8 cellular contexts compared by ENCODE assay signal in the genomic region with DNA sequence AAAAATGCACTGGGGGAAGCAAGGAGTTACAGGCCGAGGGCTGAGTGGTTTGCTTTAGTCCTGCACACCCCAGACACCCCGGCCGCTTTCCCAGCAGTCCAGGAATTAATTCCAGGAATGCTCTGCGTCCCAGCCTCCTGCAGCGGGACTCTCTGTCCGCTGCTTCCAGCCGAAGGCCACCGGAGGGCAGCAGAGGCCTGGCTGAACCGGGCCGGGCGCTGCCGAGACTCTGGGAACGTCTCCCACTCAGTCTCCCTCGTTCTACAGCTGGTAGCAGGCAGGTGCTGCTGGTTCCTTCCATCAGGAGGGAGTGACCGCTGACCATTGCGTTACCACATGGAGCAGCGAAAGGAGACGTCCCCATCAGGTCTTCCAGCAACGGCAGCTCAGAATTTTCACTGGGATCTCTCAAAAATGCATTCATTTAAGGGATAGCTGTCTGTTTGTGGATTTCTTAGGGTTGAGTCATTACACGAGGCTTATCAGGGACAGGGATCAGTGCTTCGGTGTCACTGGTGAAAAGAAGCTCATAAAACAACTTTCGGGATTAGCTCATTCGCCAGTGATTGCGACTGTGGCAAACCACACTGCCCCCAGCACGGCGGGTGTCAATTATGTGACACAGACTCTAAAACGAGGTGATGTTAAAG. TPM values are rescaled to one million over a fixed set of nuclear protein-coding genes. Genes with fewer than 3 reads are reported as not detected.
DNase-seq lines count a peak whose midpoint lies in the region; ATAC-seq, FAIRE-seq and TF ChIP-seq lines count a peak whose summit lies in the region.

No MANE protein-coding gene starts in this region.

- H3K27ac ChIP-seq in CD4-positive, alpha-beta memory T cell (ENCODE audit: low read depth, low read length): no peak overlapping the region

- ATAC-seq in GM21360 (IDR thresholded peaks at IDR 0.05; ENCODE audit: unreplicated experiment): peak; percentile 65

- DNase-seq in CD4-positive, alpha-beta memory T cell: peak; percentile 46 to 87 (median 53)
- DNase-seq in HuH-7 (ENCODE audit: low spot score) (peak; percentile 86), RCC 7860 (ENCODE audit: low spot score) (peak; percentile 97), fibroblast of villous mesenchyme (ENCODE audit: low read depth) (peak; percentile 91), non-pigmented ciliary epithelial cell (ENCODE audit: low read depth) (peak; percentile 46), stromal cell of bone marrow (ENCODE audit: low read depth) (peak; percentile 60)
- DNase-seq in activated T-helper 9 cell treated with anti-CD3 and anti-CD28 coated beads, Interleukin-2, amount 50 U/mL, for 16 hours (ENCODE audit: low read depth): peak; percentile 66

- H3K27ac Mint-ChIP-seq in CD4-positive, alpha-beta memory T cell: peak overlapping the region in 4 of 7 donors; percentile 11 to 81 (median 49)

- H3K9me3 ChIP-seq in CD4-positive, alpha-beta memory T cell (ENCODE audit: control insufficient read depth in 1 of 2, low read length in 2 of 2): no peaks in the 10 kb centered on the region

- peak; percentile 95 for TF ChIP-seq CTCF in fibroblast of villous mesenchyme (IDR thresholded peaks at IDR 0.05; ENCODE audit: insufficient read depth, low read depth, low read length)

- H3K27me3 Mint-ChIP-seq in CD4-positive, alpha-beta memory T cell: peaks cover 29 to 31% of the 10 kb centered on the region in 2 donors

- H3K4me1 Mint-ChIP-seq in CD4-positive, alpha-beta memory T cell: peaks cover 8 to 25% (median 13%) of the 10 kb centered on the region in 4 donors

- peak overlapping the region; percentile 66 to 88 (median 77) for H3K4me3 Mint-ChIP-seq in CD4-positive, alpha-beta memory T cell

- H3K4me3 ChIP-seq in CD4-positive, alpha-beta memory T cell (ENCODE audit: low read length in 2 of 2): peak overlapping the region; percentile 24 to 49
- peak overlapping the region; percentile 50 for H3K4me3 ChIP-seq in fibroblast of villous mesenchyme (ENCODE audit: low read depth, low read length)

- peaks cover 0 to 3% (median 0%) of the 10 kb centered on the region in 8 donors for H3K9me3 Mint-ChIP-seq in CD4-positive, alpha-beta memory T cell

- POLR2A ChIA-PET in CD4-positive, alpha-beta memory T cell (lab: Charles Lee; ENCODE audit: partially characterized antibody): interaction anchor here (0.8 to 1.0 kb wide), 3 partner anchors 31 to 588 kb away, joined by 3 read pairs; no protein-coding TSS in a partner anchor

- H3K36me3 ChIP-seq in CD4-positive, alpha-beta memory T cell (ENCODE audit: insufficient read depth, low read length): no peaks in the 10 kb centered on the region

- no peaks in the 10 kb centered on the region for H3K36me3 Mint-ChIP-seq in CD4-positive, alpha-beta memory T cell

- CTCF ChIA-PET in CD4-positive, alpha-beta memory T cell (lab: Charles Lee; ENCODE audit: partially characterized antibody): interaction anchor here (0.7 to 6.3 kb wide), 26 partner anchors 9 to 1617 kb away, joined by 3 to 72 read pairs (median 4); no protein-coding TSS in a partner anchor

- H3K27me3 ChIP-seq in CD4-positive, alpha-beta memory T cell (ENCODE audit: insufficient read depth, low read length): peaks cover 7% of the 10 kb centered on the region

- intact Hi-C loops in CD4-positive, alpha-beta memory T cell (cut with micrococcal nuclease): loop anchor here (1.0 to 2.0 kb wide), 4 partner anchors 29 to 1570 kb away; no protein-coding TSS in a partner anchor

- peak; percentile 97 for FAIRE-seq in RCC 7860 (lab: Jason Lieb, UNC)

- peaks cover 18% of the 10 kb centered on the region for H3K4me1 ChIP-seq in CD4-positive, alpha-beta memory T cell (ENCODE audit: insufficient read depth, low read length)

RNA-seq across cellular contexts. Expression of gene PITRM1, which starts 24.9 kb away (rescaled TPM):
- total RNA-seq in CD4-positive, alpha-beta memory T cell: 10 to 100 TPM; 78.5 to 80.7 TPM
- 10 to 100 TPM; 25.5 to 47.6 TPM for polyA plus RNA-seq in CD4-positive, alpha-beta memory T cell
- 84.6 and 88.3 TPM in 2 replicates for total RNA-seq in fibroblast of villous mesenchyme

Comparison
In these comparisons a context has a peak if more than half of its experiments do, and no peak if none do; other contexts are left out.
1. DNase-seq: peak in every context shown above with its lines; median percentile 97 in RCC 7860; 91 in fibroblast of villous mesenchyme; 86 in HuH-7; 66 in activated T-helper 9 cell treated with anti-CD3 and anti-CD28 coated beads, Interleukin-2, amount 50 U/mL, for 16 hours; 60 in stromal cell of bone marrow; 53 in CD4-positive, alpha-beta memory T cell; 46 in non-pigmented ciliary epithelial cell.